Comparison of ENCODE assay signal across 21 cellular contexts in the genomic region with DNA sequence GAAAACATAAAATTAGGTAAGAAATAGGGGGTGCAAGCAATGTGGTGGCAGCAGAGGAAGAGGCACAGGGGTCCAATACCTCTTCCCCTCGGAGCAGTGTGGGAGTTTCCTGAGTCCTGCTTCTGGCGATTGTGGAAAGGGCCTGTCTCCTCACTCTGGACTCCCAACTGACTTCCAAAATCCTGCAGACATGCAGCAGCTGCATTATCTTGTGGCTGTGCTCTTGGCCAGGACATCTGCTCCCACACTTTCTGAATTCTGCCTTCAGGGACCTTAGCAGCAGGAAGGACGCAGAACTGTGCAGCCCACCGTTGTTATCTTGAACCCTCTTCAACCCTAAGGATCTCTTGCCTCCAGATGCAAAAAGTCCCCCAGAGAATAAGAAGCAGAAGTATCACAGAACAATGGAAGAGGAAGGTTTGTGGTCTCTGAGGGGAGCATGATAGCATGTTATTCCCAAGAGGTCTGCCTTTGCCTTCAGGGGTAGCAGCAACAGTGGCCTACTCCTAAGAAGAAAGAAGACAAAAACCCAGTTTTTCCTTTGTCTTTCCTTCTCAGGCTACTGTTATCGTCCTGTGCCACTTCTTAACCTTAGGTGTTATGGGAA.
"Had no signal": no experiment of that assay in that cellular context is flagged by ENCODE, and none has a peak within 500 bp of the region (broad histone marks: within the 10 kb centered on the region; RNA-seq: fewer than 3 reads in every experiment).

No MANE protein-coding gene starts in this region.

- H3K9ac ChIP-seq: SK-N-SH had no signal

- H3K4me2 ChIP-seq: SK-N-SH had no signal

- H3K4me3 Mint-ChIP-seq: activated CD4-positive, alpha-beta memory T cell treated with anti-CD3 and anti-CD28 coated beads, Interleukin-2, amount 10 ng/mL, durations not matched to agents 7 days and 5 days; activated CD8-positive, alpha-beta memory T cell treated with anti-CD3 and anti-CD28 coated beads, Interleukin-2, amount 10 ng/mL, durations not matched to agents 7 days and 5 days; activated naive CD8-positive, alpha-beta T cell treated with anti-CD3 and anti-CD28 coated beads for 36 hours; naive thymus-derived CD8-positive, alpha-beta T cell; T-cell had no signal

- H3K36me3 ChIP-seq: pancreas had no signal

- H3K27ac Mint-ChIP-seq: activated CD4-positive, alpha-beta memory T cell treated with anti-CD3 and anti-CD28 coated beads, Interleukin-2, amount 10 ng/mL, durations not matched to agents 7 days and 5 days; activated CD8-positive, alpha-beta memory T cell treated with anti-CD3 and anti-CD28 coated beads, Interleukin-2, amount 10 ng/mL, durations not matched to agents 7 days and 5 days; activated naive CD8-positive, alpha-beta T cell treated with anti-CD3 and anti-CD28 coated beads for 36 hours; T-cell had no signal

- H3K4me1 ChIP-seq: left lung, suprapubic skin had no signal

- DNase-seq: activated CD4-positive, alpha-beta memory T cell treated with anti-CD3 and anti-CD28 coated beads, Interleukin-2, amount 10 ng/mL, durations not matched to agents 7 days and 5 days; activated CD4-positive, alpha-beta T cell treated with anti-CD3 and anti-CD28 coated beads for 48 hours; activated CD4-positive, CD25-positive, alpha-beta regulatory T cell; activated CD8-positive, alpha-beta memory T cell treated with anti-CD3 and anti-CD28 coated beads, Interleukin-2, amount 10 ng/mL, durations not matched to agents 7 days and 5 days; activated naive CD4-positive, alpha-beta T cell; activated naive CD8-positive, alpha-beta T cell treated with anti-CD3 and anti-CD28 coated beads for 36 hours; amniotic stem cell; dermis blood vessel endothelial cell; kidney; left lung; mesenchymal stem cell; mucosa of descending colon; naive thymus-derived CD8-positive, alpha-beta T cell; pancreas; SK-N-SH; stimulated activated CD4-positive, alpha-beta T cell treated with anti-CD3 and anti-CD28 coated beads, Interleukin-12 subunit alpha, Interleukin-12 subunit beta, amount 100 ng/mL, for 4 hours; stimulated activated CD4-positive, alpha-beta T cell treated with anti-CD3 and anti-CD28 coated beads, Interleukin-1b, Interleukin-23, amount 100 ng/mL, for 48 hours; stimulated activated naive CD8-positive, alpha-beta T cell treated with anti-CD3 and anti-CD28 coated beads, Interleukin-15, Interleukin-2, amounts not matched to agents 100 U/mL and 50 U/mL, for 24 hours; T-cell had no signal

- H3K4me1 Mint-ChIP-seq: activated CD4-positive, alpha-beta memory T cell treated with anti-CD3 and anti-CD28 coated beads, Interleukin-2, amount 10 ng/mL, durations not matched to agents 7 days and 5 days; activated CD8-positive, alpha-beta memory T cell treated with anti-CD3 and anti-CD28 coated beads, Interleukin-2, amount 10 ng/mL, durations not matched to agents 7 days and 5 days; activated naive CD8-positive, alpha-beta T cell treated with anti-CD3 and anti-CD28 coated beads for 36 hours had no signal

- H3K27me3 ChIP-seq: left lung, neutrophil, pancreas, suprapubic skin had no signal

- H3K27ac ChIP-seq: left lung, neutrophil, pancreas, suprapubic skin had no signal

- H3K27me3 Mint-ChIP-seq: activated CD4-positive, alpha-beta memory T cell treated with anti-CD3 and anti-CD28 coated beads, Interleukin-2, amount 10 ng/mL, durations not matched to agents 7 days and 5 days; activated CD8-positive, alpha-beta memory T cell treated with anti-CD3 and anti-CD28 coated beads, Interleukin-2, amount 10 ng/mL, durations not matched to agents 7 days and 5 days; activated naive CD8-positive, alpha-beta T cell treated with anti-CD3 and anti-CD28 coated beads for 36 hours; naive thymus-derived CD8-positive, alpha-beta T cell; T-cell had no signal

- H3K9me3 ChIP-seq: mucosa of descending colon, neutrophil, pancreas, SK-N-SH, suprapubic skin had no signal

- ATAC-seq: activated CD8-positive, alpha-beta memory T cell treated with anti-CD3 and anti-CD28 coated beads, Interleukin-2, amount 10 ng/mL, durations not matched to agents 7 days and 5 days; left lung; mucosa of descending colon; naive thymus-derived CD8-positive, alpha-beta T cell; stimulated activated naive CD8-positive, alpha-beta T cell treated with anti-CD3 and anti-CD28 coated beads, Interleukin-15, Interleukin-2, amounts not matched to agents 100 U/mL and 50 U/mL, for 24 hours; T-cell had no signal

- FAIRE-seq: kidney, pancreas had no signal

- H3K4me3 ChIP-seq: left lung, mucosa of descending colon, pancreas, suprapubic skin had no signal

- H3K9me3 Mint-ChIP-seq: activated CD4-positive, alpha-beta memory T cell treated with anti-CD3 and anti-CD28 coated beads, Interleukin-2, amount 10 ng/mL, durations not matched to agents 7 days and 5 days had no signal
